ENCODE assay signal across 9 cellular contexts in the genomic region with DNA sequence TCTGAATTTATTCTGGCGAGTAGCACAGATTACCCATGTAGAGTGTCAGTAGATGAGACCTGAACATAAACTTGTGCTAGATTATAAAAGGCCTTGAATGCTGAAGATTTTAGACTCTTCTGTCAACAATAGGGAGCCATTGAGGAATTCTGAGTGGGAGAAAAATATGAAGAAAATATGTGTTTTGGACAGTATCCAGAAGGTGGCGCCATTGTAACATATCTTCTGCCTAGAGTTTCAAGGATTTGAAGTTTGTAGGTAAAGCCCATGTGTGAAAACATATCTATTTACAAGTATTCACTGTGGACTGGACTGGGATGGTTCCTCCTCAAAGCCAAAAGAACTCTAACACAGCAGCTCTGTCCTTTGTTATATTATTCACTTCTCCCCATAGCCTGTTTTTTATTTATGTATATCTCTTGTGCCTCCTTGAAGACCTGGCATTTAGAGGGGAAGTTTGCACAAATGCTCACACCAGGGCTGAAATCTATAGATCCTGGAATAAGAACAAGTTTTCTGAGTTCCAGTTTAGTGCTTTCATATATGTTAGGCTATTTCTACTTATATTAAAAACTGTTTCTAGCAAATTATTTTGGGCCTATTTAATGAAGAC.
DNase-seq lines count a peak whose midpoint lies in the region; FAIRE-seq and TF ChIP-seq lines count a peak whose summit lies in the region.
"Had no signal": no experiment of that assay in that cellular context is flagged by ENCODE, and none has a peak within 500 bp of the region (broad histone marks: within the 10 kb centered on the region; RNA-seq: fewer than 3 reads in every experiment).

No MANE protein-coding gene starts in this region.

- H3K27ac ChIP-seq in OCI-LY7 (ENCODE audit: low read depth, low read length, poor library complexity, severe bottlenecking) (no peak overlapping the region), dorsolateral prefrontal cortex (no peak overlapping the region)

- TF ChIP-seq CTCF in OCI-LY7 (conservative IDR thresholded peaks at IDR 0.05; ENCODE audit: low read length) (peak; percentile 90), dorsolateral prefrontal cortex (IDR thresholded peaks at IDR 0.05 in 54 of 56, conservative IDR thresholded peaks at IDR 0.05 in 2 of 56; ENCODE audit: low read depth in 1 of 56, partially characterized antibody in 56 of 56) (peak; percentile 37 to 81 (median 63)), nephron progenitor cell (IDR thresholded peaks at IDR 0.05) (peak; percentile 80)

- H4K20me1 ChIP-seq in OCI-LY7 (ENCODE audit: insufficient read depth, low read length), result no peaks in the 10 kb centered on the region

- no peaks in the 10 kb centered on the region for H3K27me3 Mint-ChIP-seq in nephron progenitor cell (ENCODE audit: low read depth, poor library complexity)

- no TSS peak for BruUV-seq in OCI-LY7 (replicated peaks; lab: Mats Ljungman, UMichigan)

- intact Hi-C loops in OCI-LY7 (cut with micrococcal nuclease; ENCODE audit: unreplicated experiment), result loop anchor here (2.0 kb wide), 1 partner anchor 1427 kb away; no protein-coding TSS in a partner anchor
- intact Hi-C loops in dorsolateral prefrontal cortex (cut with DNase I), result loop anchor here in 1 of 2 donors (10.0 kb wide), 1 partner anchor 929 kb away; no protein-coding TSS in a partner anchor

- no peak overlapping the region for H3K27ac Mint-ChIP-seq in nephron progenitor cell

- no peak overlapping the region for H3K4me3 Mint-ChIP-seq in nephron progenitor cell
- H3K4me3 Mint-ChIP-seq: central memory CD8-positive, alpha-beta T cell had no signal

- no peak overlapping the region for H2AFZ ChIP-seq in OCI-LY7 (ENCODE audit: low read length)

- CTCF ChIA-PET in OCI-LY7 (lab: Charles Lee; ENCODE audit: unreplicated experiment), result no interaction called here

- DNase-seq in stimulated activated CD4-positive, alpha-beta T cell treated with anti-CD3 and anti-CD28 coated beads, Interleukin-15, amount 100 ng/mL, for 24 hours, result peak; percentile 16
- no peak for DNase-seq in stimulated activated CD4-positive, alpha-beta T cell treated with anti-CD3 and anti-CD28 coated beads, Interleukin-2, amount 100 ng/mL, for 24 hours
- DNase-seq in HTR-8/SVneo (ENCODE audit: insufficient read length, low spot score), result peak; percentile 38
- DNase-seq in OCI-LY7 (ENCODE audit: low spot score), result peak; percentile 36
- DNase-seq in dorsolateral prefrontal cortex, result no peak
- DNase-seq in nephron progenitor cell, result peak; percentile 53
- DNase-seq in central memory CD4-positive, alpha-beta T cell, result no peak
- DNase-seq in NK-92 treated with Interleukin-12 subunit alpha and Interleukin-12 subunit beta, amount 100 ng/mL, for 24 hours (lab: John Stamatoyannopoulos, UW), result no peak

- H3K9me2 ChIP-seq in OCI-LY7 (ENCODE audit: insufficient read depth, low read length), result no peaks in the 10 kb centered on the region

- peaks cover 57% of the 10 kb centered on the region for H3K4me1 Mint-ChIP-seq in nephron progenitor cell
- H3K4me1 Mint-ChIP-seq: central memory CD8-positive, alpha-beta T cell had no signal

- H3K36me3 Mint-ChIP-seq in nephron progenitor cell (ENCODE audit: low read depth), result peaks cover 12% of the 10 kb centered on the region

- H3K4me1 ChIP-seq in OCI-LY7 (ENCODE audit: insufficient read depth, low read length, poor library complexity, severe bottlenecking), result no peaks in the 10 kb centered on the region

- no peak overlapping the region for H3K4me2 ChIP-seq in OCI-LY7 (ENCODE audit: low read length)

- no peaks in the 10 kb centered on the region for H3K9me3 ChIP-seq in OCI-LY7 (ENCODE audit: low read length)

- POLR2A ChIA-PET in OCI-LY7 (lab: Charles Lee), result no interaction called here

- FAIRE-seq in HTR-8/SVneo (lab: Jason Lieb, UNC), result no peak

- H3K79me2 ChIP-seq in OCI-LY7 (ENCODE audit: insufficient read depth, low read depth, low read length), result no peaks in the 10 kb centered on the region

- peaks cover 11% of the 10 kb centered on the region for H3K9me3 Mint-ChIP-seq in nephron progenitor cell
- H3K9me3 Mint-ChIP-seq: central memory CD8-positive, alpha-beta T cell had no signal

- H3K27me3 ChIP-seq in dorsolateral prefrontal cortex, result no peaks in the 10 kb centered on the region

- H3K4me3 ChIP-seq in OCI-LY7 (ENCODE audit: low read depth, low read length, poor library complexity, severe bottlenecking) (no peak overlapping the region), dorsolateral prefrontal cortex (no peak overlapping the region)

- no peaks in the 10 kb centered on the region for H3K36me3 ChIP-seq in OCI-LY7 (ENCODE audit: insufficient read depth, low read length)

Comparison
In these comparisons a context has a peak if more than half of its experiments do, and no peak if none do; other contexts are left out.
1. DNase-seq: peak in stimulated activated CD4-positive, alpha-beta T cell treated with anti-CD3 and anti-CD28 coated beads, Interleukin-15, amount 100 ng/mL, for 24 hours (single experiment), HTR-8/SVneo (single experiment), OCI-LY7 (single experiment) and nephron progenitor cell (single experiment); none in stimulated activated CD4-positive, alpha-beta T cell treated with anti-CD3 and anti-CD28 coated beads, Interleukin-2, amount 100 ng/mL, for 24 hours (0 of 2), dorsolateral prefrontal cortex (0 of 10), central memory CD4-positive, alpha-beta T cell (single experiment) and NK-92 treated with Interleukin-12 subunit alpha and Interleukin-12 subunit beta, amount 100 ng/mL, for 24 hours (single experiment).
2. Peak in every context shown above with its lines, with median percentiles within 50 percentile points of each other: CTCF ChIP-seq.